14 cellular contexts compared by ENCODE assay signal in genomic region chr2:134574610-134575332, GRCh38.
"Had no signal": no experiment of that assay in that cellular context is flagged by ENCODE, and none has a peak within 500 bp of the region (broad histone marks: within the 10 kb centered on the region; RNA-seq: fewer than 3 reads in every experiment).

No MANE protein-coding gene starts in this region.

- FAIRE-seq: urothelium cell line had no signal

- ATAC-seq: activated CD4-positive, alpha-beta T cell treated with anti-CD3 and anti-CD28 coated beads for 36 hours; foreskin keratinocyte; heart left ventricle; natural killer cell treated with Interleukin-12 subunit alpha and Interleukin-12 subunit beta and Interleukin-15 and Interleukin-18, amount 100 ng/mL, for 72 hours; right cardiac atrium had no signal

- H3K27me3 Mint-ChIP-seq: activated CD4-positive, alpha-beta T cell treated with anti-CD3 and anti-CD28 coated beads for 36 hours; natural killer cell treated with Interleukin-12 subunit alpha and Interleukin-12 subunit beta and Interleukin-15 and Interleukin-18, amount 100 ng/mL, for 72 hours had no signal

- H3K27ac Mint-ChIP-seq: activated CD4-positive, alpha-beta memory T cell treated with anti-CD3 and anti-CD28 coated beads, Interleukin-2, amount 10 ng/mL, durations not matched to agents 7 days and 5 days; activated CD4-positive, alpha-beta T cell treated with anti-CD3 and anti-CD28 coated beads for 36 hours; activated T-helper 1 cell treated with anti-CD3 and anti-CD28 coated beads, Interleukin-12 subunit alpha, Interleukin-12 subunit beta, Interleukin-2, Interleukin-4 antibody, amounts not matched to agents 30 ng/mL and 10 ng/mL and 1 ng/mL, durations not matched to agents 14 hours and 24 hours and 36 hours; progenitor cell of endocrine pancreas had no signal

- H3K9me3 Mint-ChIP-seq: activated CD4-positive, alpha-beta memory T cell treated with anti-CD3 and anti-CD28 coated beads, Interleukin-2, amount 10 ng/mL, durations not matched to agents 7 days and 5 days; activated T-helper 1 cell treated with anti-CD3 and anti-CD28 coated beads, Interleukin-12 subunit alpha, Interleukin-12 subunit beta, Interleukin-2, Interleukin-4 antibody, amounts not matched to agents 30 ng/mL and 10 ng/mL and 1 ng/mL, durations not matched to agents 14 hours and 24 hours and 36 hours; natural killer cell treated with Interleukin-12 subunit alpha and Interleukin-12 subunit beta and Interleukin-15 and Interleukin-18, amount 100 ng/mL, for 72 hours had no signal

- DNase-seq: activated CD4-positive, alpha-beta memory T cell treated with anti-CD3 and anti-CD28 coated beads, Interleukin-2, amount 10 ng/mL, durations not matched to agents 7 days and 5 days; activated CD4-positive, alpha-beta T cell treated with anti-CD3 and anti-CD28 coated beads for 36 hours; activated CD8-positive, alpha-beta memory T cell treated with anti-CD3 and anti-CD28 coated beads, Interleukin-2, amount 50 U/mL, for 4 hours; activated naive CD4-positive, alpha-beta T cell; colonic mucosa; esophagus squamous epithelium; foreskin keratinocyte; heart left ventricle; occipital lobe; right cardiac atrium had no signal

- H3K4me3 Mint-ChIP-seq: activated CD4-positive, alpha-beta memory T cell treated with anti-CD3 and anti-CD28 coated beads, Interleukin-2, amount 10 ng/mL, durations not matched to agents 7 days and 5 days; activated CD4-positive, alpha-beta T cell treated with anti-CD3 and anti-CD28 coated beads for 36 hours; activated T-helper 1 cell treated with anti-CD3 and anti-CD28 coated beads, Interleukin-12 subunit alpha, Interleukin-12 subunit beta, Interleukin-2, Interleukin-4 antibody, amounts not matched to agents 30 ng/mL and 10 ng/mL and 1 ng/mL, durations not matched to agents 14 hours and 24 hours and 36 hours; natural killer cell treated with Interleukin-12 subunit alpha and Interleukin-12 subunit beta and Interleukin-15 and Interleukin-18, amount 100 ng/mL, for 72 hours had no signal

- H3K4me1 Mint-ChIP-seq: activated CD4-positive, alpha-beta T cell treated with anti-CD3 and anti-CD28 coated beads for 36 hours had no signal

- H3K36me3 Mint-ChIP-seq: natural killer cell treated with Interleukin-12 subunit alpha and Interleukin-12 subunit beta and Interleukin-15 and Interleukin-18, amount 100 ng/mL, for 72 hours had no signal
